1 cellular context compared by ENCODE assay signal in genomic region chr17:781920-782731, GRCh38.
TF ChIP-seq lines count a peak whose summit lies in the region.

TSS of gene GLOD4 (minus strand) at chr17:782280. CDS start at chr17:782255, 25 bp downstream.
TSS of gene MRM3 (plus strand) at chr17:782353. CDS start at chr17:782379, 26 bp downstream.

TF ChIP-seq in H1, 55 proteins besides CTCF, POLR2A, EP300 and RAD21:
- TF ChIP-seq RNF2 (IDR thresholded peaks at IDR 0.05; ENCODE audit: borderline replicate concordance, low read depth, low read length, missing control alignments, poor library complexity, severe bottlenecking) = no peak
- TF ChIP-seq ASH2L (IDR thresholded peaks at IDR 0.05; ENCODE audit: low read length) = peak; percentile 99
- no peak for TF ChIP-seq TEAD4 (IDR thresholded peaks at IDR 0.05; ENCODE audit: low read depth, low read length)
- TF ChIP-seq MAFK (IDR thresholded peaks at IDR 0.05; ENCODE audit: low read depth, low read length) = no peak
- no peak for TF ChIP-seq CHD7 (IDR thresholded peaks at IDR 0.05; ENCODE audit: insufficient replicate concordance, low read length)
- no peak for TF ChIP-seq HDAC6 (IDR thresholded peaks at IDR 0.05; ENCODE audit: low read depth, low read length)
- TF ChIP-seq USF2 (IDR thresholded peaks at IDR 0.05; ENCODE audit: low read length) = peak; percentile 39; the same call in 1 of the 2 replicates
- no peak for TF ChIP-seq KDM1A (IDR thresholded peaks at IDR 0.05; ENCODE audit: borderline replicate concordance, low read length)
- no peak for TF ChIP-seq ZNF274 (IDR thresholded peaks at IDR 0.05; ENCODE audit: borderline replicate concordance, extremely low read depth, low read length)
- no peak for TF ChIP-seq ATF2 (IDR thresholded peaks at IDR 0.05; ENCODE audit: low read length)
- TF ChIP-seq BCL11A (IDR thresholded peaks at IDR 0.05; ENCODE audit: low read depth in 2 of 2, low read length in 2 of 2) = no peak
- peak; percentile 100 for TF ChIP-seq CREB1 (IDR thresholded peaks at IDR 0.05)
- TF ChIP-seq TBP (IDR thresholded peaks at IDR 0.05; ENCODE audit: low read depth, low read length) = peak; percentile 91
- peak; percentile 100 for TF ChIP-seq KDM5A (IDR thresholded peaks at IDR 0.05; ENCODE audit: low read length)
- peak; percentile 93 for TF ChIP-seq MAX (IDR thresholded peaks at IDR 0.05)
- TF ChIP-seq ATF3 (IDR thresholded peaks at IDR 0.05; ENCODE audit: insufficient read depth, low read depth, low read length) = peak; percentile 97
- TF ChIP-seq GTF2F1 (IDR thresholded peaks at IDR 0.05; ENCODE audit: borderline replicate concordance, low read depth, low read length) = 0 out of 2 replicates have a peak, but pooled peaks have one; percentile 68
- peak in 1 of 2 experiments; percentile 99; a peak in 2 of 4 replicates for TF ChIP-seq HDAC2 (IDR thresholded peaks at IDR 0.05; ENCODE audit: borderline replicate concordance in 1 of 2, low read depth in 2 of 2, low read length in 2 of 2)
- peak; percentile 42; the same call in 1 of the 2 replicates for TF ChIP-seq JUND (IDR thresholded peaks at IDR 0.05; ENCODE audit: low read length)
- no peak for TF ChIP-seq NRF1 (IDR thresholded peaks at IDR 0.05; ENCODE audit: low read depth, low read length)
- peak; percentile 98 for TF ChIP-seq YY1 (IDR thresholded peaks at IDR 0.05; ENCODE audit: low read depth, low read length)
- peak; percentile 66 for TF ChIP-seq CHD2 (IDR thresholded peaks at IDR 0.05; ENCODE audit: low read length)
- TF ChIP-seq SP4 (IDR thresholded peaks at IDR 0.05; ENCODE audit: low read length) = no peak
- peak; percentile 100 for TF ChIP-seq KDM4A (IDR thresholded peaks at IDR 0.05; ENCODE audit: low read depth, low read length, severe bottlenecking)
- TF ChIP-seq E2F6 (IDR thresholded peaks at IDR 0.05) = 0 out of 2 replicates have a peak, but pooled peaks have one; percentile 32
- peak; percentile 87 for TF ChIP-seq SRF (IDR thresholded peaks at IDR 0.05; ENCODE audit: low read depth, low read length)
- no peak for TF ChIP-seq CHD1 (IDR thresholded peaks at IDR 0.05; ENCODE audit: low read depth, low read length)
- TF ChIP-seq BACH1 (IDR thresholded peaks at IDR 0.05; ENCODE audit: low read length) = peak; percentile 75
- TF ChIP-seq TAF7 (optimal IDR thresholded peaks at IDR 0.05; ENCODE audit: borderline replicate concordance, low read depth, low read length) = peak; percentile 84
- TF ChIP-seq RBBP5 (IDR thresholded peaks at IDR 0.05; ENCODE audit: borderline replicate concordance, low read depth, low read length) = peak; percentile 94
- no peak for TF ChIP-seq EZH2 (IDR thresholded peaks at IDR 0.05; ENCODE audit: low read depth, low read length, severe bottlenecking)
- peak; percentile 98 for TF ChIP-seq TAF1 (IDR thresholded peaks at IDR 0.05; ENCODE audit: low read depth, low read length)
- peak; percentile 95 for TF ChIP-seq PHF8 (conservative IDR thresholded peaks at IDR 0.05; ENCODE audit: low read depth, low read length)
- peak; percentile 75 for TF ChIP-seq BRCA1 (IDR thresholded peaks at IDR 0.05; ENCODE audit: low read depth, low read length)
- TF ChIP-seq TCF12 (IDR thresholded peaks at IDR 0.05; ENCODE audit: low read depth, low read length) = no peak
- TF ChIP-seq POLR2AphosphoS5 (IDR thresholded peaks at IDR 0.05; ENCODE audit: low read depth, low read length) = peak; percentile 99
- TF ChIP-seq SIN3A (conservative IDR thresholded peaks at IDR 0.05 in 1 of 2, IDR thresholded peaks at IDR 0.05 in 1 of 2; ENCODE audit: low read depth in 1 of 2, low read length in 2 of 2) = peak in 1 of 2 experiments; percentile 96; a peak in 2 of 4 replicates
